13 cellular contexts compared by ENCODE assay signal in genomic region chr7:46545790-46546189, GRCh38.
DNase-seq lines count a peak whose midpoint lies in the region; TF ChIP-seq lines count a peak whose summit lies in the region.
"Had no signal": no experiment of that assay in that cellular context is flagged by ENCODE, and none has a peak within 500 bp of the region (broad histone marks: within the 10 kb centered on the region; RNA-seq: fewer than 3 reads in every experiment).

No MANE protein-coding gene starts in this region.

- BruUV-seq in mammary epithelial cell (replicated peaks; lab: Mats Ljungman, UMichigan): no TSS peak

- H3K79me2 ChIP-seq in mammary epithelial cell (ENCODE audit: insufficient read depth, low read length): no peaks in the 10 kb centered on the region

- H3K36me3 ChIP-seq in mammary epithelial cell (ENCODE audit: insufficient read depth, low read length) (no peaks in the 10 kb centered on the region), esophagus muscularis mucosa (no peaks in the 10 kb centered on the region)

- 21% methylated on average over 1 of the region's 1 CpG for WGBS in mammary epithelial cell (ENCODE audit: low coverage, missing lambda C conversion rate)
- 85% methylated on average over 1 of the region's 1 CpG for WGBS in esophagus muscularis mucosa

- intact Hi-C loops in mammary epithelial cell (cut with micrococcal nuclease) (loop anchor here (10.0 kb wide), 1 partner anchor 161 kb away; no protein-coding TSS in a partner anchor), esophagus muscularis mucosa (cut with DNase I) (no loop called here)

- dilution Hi-C loops in mammary epithelial cell (cut with HindIII; ENCODE audit: low sequenced_read_pairs): no loop called here

- TF ChIP-seq CTCF in AG10803 (conservative IDR thresholded peaks at IDR 0.05; ENCODE audit: low read length): no peak
- no peak for TF ChIP-seq CTCF in mammary epithelial cell (conservative IDR thresholded peaks at IDR 0.05 in 1 of 2, IDR thresholded peaks at IDR 0.05 in 1 of 2; ENCODE audit: extremely low read depth in 1 of 2, insufficient read depth in 1 of 2, low read depth in 1 of 2, low read length in 2 of 2)
- no peak for TF ChIP-seq CTCF in GM13977 (IDR thresholded peaks at IDR 0.05; ENCODE audit: extremely low read depth, insufficient read depth, missing control alignments)
- TF ChIP-seq CTCF in esophagus muscularis mucosa (IDR thresholded peaks at IDR 0.05): no peak

- H2AFZ ChIP-seq in mammary epithelial cell (ENCODE audit: low read depth, low read length): no peak overlapping the region

- H3K4me1 ChIP-seq in mammary epithelial cell (ENCODE audit: insufficient read depth, low read length) (peaks cover 34% of the 10 kb centered on the region), esophagus muscularis mucosa (peaks cover 0 to 11% (median 2%) of the 10 kb centered on the region in 4 donors)

- in situ Hi-C loops in mammary epithelial cell (cut with MboI; ENCODE audit: low sequenced_read_pairs in 2 of 2) (no loop called here), GM13977 (cut with MboI; ENCODE audit: low pct_unique_long_range_greater_than_20kb, low sequenced_read_pairs, unreplicated experiment) (no loop called here)

- H3K4me3 ChIP-seq in AG10803 (ENCODE audit: low read length) (no peak overlapping the region), mammary epithelial cell (replicated peaks in 1 of 3; ENCODE audit: insufficient read depth in 1 of 3, low read depth in 2 of 3, low read length in 3 of 3) (no peak overlapping the region), esophagus muscularis mucosa (no peak overlapping the region)

- TF ChIP-seq POLR2A in esophagus muscularis mucosa (IDR thresholded peaks at IDR 0.05; ENCODE audit: low read depth): no peak

- H3K27me3 ChIP-seq in mammary epithelial cell (ENCODE audit: insufficient read depth, low read length): no peaks in the 10 kb centered on the region
- H3K27me3 ChIP-seq in esophagus muscularis mucosa: no peaks in the 10 kb centered on the region

- TF ChIP-seq EP300 in esophagus muscularis mucosa (IDR thresholded peaks at IDR 0.05): no peak

- H3K9me3 ChIP-seq in mammary epithelial cell (replicated peaks; ENCODE audit: insufficient read depth, low read length) (no peaks in the 10 kb centered on the region), esophagus muscularis mucosa (no peaks in the 10 kb centered on the region)

- no peaks in the 10 kb centered on the region for H4K20me1 ChIP-seq in mammary epithelial cell (ENCODE audit: insufficient read depth, low read length)

- CTCF ChIA-PET in mammary epithelial cell (lab: Charles Lee; ENCODE audit: low non-redundant PET): interaction anchor here (0.6 kb wide), 1 partner anchor 412 kb away, joined by 5 read pairs; no protein-coding TSS in a partner anchor

- H3K9ac ChIP-seq in mammary epithelial cell (ENCODE audit: insufficient read depth, low read length): no peak overlapping the region

- DNase-seq in AG10803 (ENCODE audit: low read depth): peak; percentile 79
- peak; percentile 91 for DNase-seq in LHCN-M2 (ENCODE audit: low read depth)
- peak; percentile 82 for DNase-seq in mammary epithelial cell
- DNase-seq in kidney tubule cell (ENCODE audit: low spot score): peak; percentile 95
- no peak for DNase-seq in GM13977 (ENCODE audit: low spot score)
- DNase-seq in NAMALWA (ENCODE audit: low spot score): no peak
- no peak for DNase-seq in esophagus muscularis mucosa (ENCODE audit: extremely low spot score)
- DNase-seq in NK-92 treated with Interleukin-12 subunit alpha and Interleukin-12 subunit beta, amount 100 ng/mL, for 24 hours (lab: John Stamatoyannopoulos, UW): no peak
- DNase-seq: effector CD8-positive, alpha-beta T cell; NCI-H526 treated with DMSO at 0.1 percent for 48 hours; stimulated activated CD4-positive, alpha-beta T cell treated with anti-CD3 and anti-CD28 coated beads, Interleukin-1b, Interleukin-23, amount 100 ng/mL, for 48 hours; stimulated activated naive CD4-positive, alpha-beta T cell treated with Interleukin-2 at 50 U/mL for 16 hours; T-helper 2 cell had no signal

- H3K4me2 ChIP-seq in mammary epithelial cell (ENCODE audit: insufficient read depth, low read depth, low read length): peak overlapping the region; percentile 27

- H3K27ac ChIP-seq in mammary epithelial cell (ENCODE audit: insufficient read depth, low read depth, low read length) (peak overlapping the region; percentile 95), esophagus muscularis mucosa (replicated peaks in 1 of 4) (no peak overlapping the region)

Comparison
In these comparisons a context has a peak if more than half of its experiments do, and no peak if none do; other contexts are left out.
1. DNase-seq: peak in AG10803 (single experiment), LHCN-M2 (single experiment), mammary epithelial cell (single experiment) and kidney tubule cell (single experiment); none in GM13977 (single experiment), NAMALWA (single experiment), esophagus muscularis mucosa (single experiment) and NK-92 treated with Interleukin-12 subunit alpha and Interleukin-12 subunit beta, amount 100 ng/mL, for 24 hours (single experiment).